ENCODE assay signal across 1 cellular context in the genomic region with DNA sequence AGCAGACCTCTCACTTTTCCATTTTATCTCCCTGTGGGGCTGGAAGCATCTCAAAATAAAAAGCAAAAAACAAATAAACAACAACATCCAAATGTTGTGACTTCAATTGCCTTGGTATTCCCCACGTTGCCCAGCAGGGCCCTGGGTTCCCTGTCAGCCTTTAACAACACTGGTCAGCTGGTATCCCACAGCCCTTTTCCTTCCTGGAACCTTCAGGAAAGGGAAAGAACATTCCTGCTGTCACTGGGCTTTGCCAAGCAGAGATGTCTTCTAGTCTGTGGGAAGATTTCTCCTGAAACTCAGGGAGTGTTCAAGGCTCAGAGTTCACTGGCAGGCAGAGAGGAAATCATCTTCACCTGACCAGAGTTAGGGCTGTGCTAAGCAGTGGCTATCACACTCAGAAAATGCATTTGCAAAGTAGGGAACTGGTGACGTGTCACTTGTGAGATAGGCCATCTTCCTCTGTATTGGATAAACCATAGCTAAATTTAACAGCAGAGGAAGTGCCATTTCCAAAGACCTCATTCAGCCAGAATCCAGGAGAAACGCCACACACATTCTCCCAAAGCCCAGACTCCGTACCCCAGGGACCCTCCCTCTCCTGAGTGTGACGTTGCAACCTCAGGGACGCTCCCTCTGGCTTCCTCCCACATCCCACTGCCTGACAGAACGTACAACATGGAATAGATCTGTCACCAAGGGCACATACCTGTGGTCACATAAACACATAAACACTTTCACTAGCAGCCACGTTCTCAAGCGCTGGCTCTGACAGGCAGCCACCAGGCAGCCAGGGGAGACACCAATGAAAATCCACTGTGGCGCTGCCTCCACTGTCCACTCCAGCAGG.
TF ChIP-seq lines count a peak whose summit lies in the region.

No MANE protein-coding gene starts in this region.

TF ChIP-seq in K562, 482 proteins besides CTCF, POLR2A, EP300 and RAD21:
- TF ChIP-seq KLF16 (IDR thresholded peaks at IDR 0.05) (no peak), ATF1 (CRISPR knock-in tag; IDR thresholded peaks at IDR 0.05) (no peak), ATF1 (tag; IDR thresholded peaks at IDR 0.05) (0 out of 2 replicates have a peak, but pooled peaks have one; percentile 29), ZNF644 (tag; IDR thresholded peaks at IDR 0.05; ENCODE audit: low read depth) (no peak), SPI1 (IDR thresholded peaks at IDR 0.05; ENCODE audit: borderline replicate concordance, low read depth, low read length) (peak; percentile 30; the same call in 1 of the 2 replicates)
